In genomic region chr7:28298870-28299484, GRCh38 we compare ENCODE assay signal across 8 cellular contexts.
A peak's percentile ranks its signal among the peaks of the same experiment; 100 is the strongest.
DNase-seq lines count a peak whose midpoint lies in the region; ATAC-seq and TF ChIP-seq lines count a peak whose summit lies in the region.

No MANE protein-coding gene starts in this region.

- DNase-seq in NCI-H1436 (lab: John Stamatoyannopoulos, UW) (peak; percentile 72), NCI-H1436 treated with DMSO at 0.1 percent for 48 hours (lab: John Stamatoyannopoulos, UW) (no peak), NCI-H526 (lab: John Stamatoyannopoulos, UW) (peak; percentile 16 to 74), cardiac fibroblast (ENCODE audit: low read depth in 2 of 2) (peak; percentile 68 to 80), left kidney (ENCODE audit: low read depth, low spot score) (peak; percentile 85)
- DNase-seq in stimulated activated naive CD8-positive, alpha-beta T cell treated with anti-CD3 and anti-CD28 coated beads, Interleukin-15, Interleukin-2, amounts not matched to agents 100 U/mL and 50 U/mL, for 24 hours, result no peak

- ATAC-seq in stimulated activated naive CD8-positive, alpha-beta T cell treated with anti-CD3 and anti-CD28 coated beads, Interleukin-15, Interleukin-2, amounts not matched to agents 100 U/mL and 50 U/mL, for 24 hours, result no peak
- ATAC-seq in HG03342 (IDR thresholded peaks at IDR 0.05; ENCODE audit: unreplicated experiment) (no peak), HG02870 (IDR thresholded peaks at IDR 0.05; ENCODE audit: unreplicated experiment) (no peak)

- H3K4me3 ChIP-seq in cardiac fibroblast (replicated peaks in 1 of 2; ENCODE audit: low read depth in 2 of 2, low read length in 2 of 2), result no peak overlapping the region

- TF ChIP-seq CTCF in cardiac fibroblast (IDR thresholded peaks at IDR 0.05; ENCODE audit: low read depth, low read length), result peak; percentile 47

Comparison
In these comparisons a context has a peak if more than half of its experiments do, and no peak if none do; other contexts are left out.
1. DNase-seq: peak in NCI-H1436 (single experiment), NCI-H526 (2 of 2), cardiac fibroblast (2 of 2) and left kidney (single experiment); none in NCI-H1436 treated with DMSO at 0.1 percent for 48 hours (single experiment) and stimulated activated naive CD8-positive, alpha-beta T cell treated with anti-CD3 and anti-CD28 coated beads, Interleukin-15, Interleukin-2, amounts not matched to agents 100 U/mL and 50 U/mL, for 24 hours (single experiment).